ENCODE assay signal across 18 cellular contexts in genomic region chr3:151395806-151396205, GRCh38. TPM values are rescaled to one million over a fixed set of nuclear protein-coding genes. Genes with fewer than 3 reads are reported as not detected.
DNase-seq lines count a peak whose midpoint lies in the region; ATAC-seq and TF ChIP-seq lines count a peak whose summit lies in the region.
"Had no signal": no experiment of that assay in that cellular context is flagged by ENCODE, and none has a peak within 500 bp of the region (broad histone marks: within the 10 kb centered on the region; RNA-seq: fewer than 3 reads in every experiment).

No MANE protein-coding gene starts in this region.

- H3K27me3 Mint-ChIP-seq in osteocyte (ENCODE audit: unreplicated experiment), result no peaks in the 10 kb centered on the region
- H3K27me3 Mint-ChIP-seq in naive thymus-derived CD8-positive, alpha-beta T cell, result peaks cover 2 to 8% (median 6%) of the 10 kb centered on the region in 5 donors
- H3K27me3 Mint-ChIP-seq: activated B cell treated with CpG ODN at 0.5 μM for 24 hours had no signal

- no peaks in the 10 kb centered on the region for H3K36me3 Mint-ChIP-seq in osteocyte (ENCODE audit: unreplicated experiment)
- no peaks in the 10 kb centered on the region for H3K36me3 Mint-ChIP-seq in naive thymus-derived CD8-positive, alpha-beta T cell

- no peak overlapping the region for H3K4me3 Mint-ChIP-seq in osteocyte (ENCODE audit: unreplicated experiment)
- no peak overlapping the region for H3K4me3 Mint-ChIP-seq in naive thymus-derived CD8-positive, alpha-beta T cell
- H3K4me3 Mint-ChIP-seq: activated B cell treated with CpG ODN at 0.5 μM for 24 hours; activated naive CD8-positive, alpha-beta T cell treated with anti-CD3 and anti-CD28 coated beads for 36 hours; CD4-positive, alpha-beta T cell had no signal

- no peak for TF ChIP-seq POLR2A in NB4 (IDR thresholded peaks at IDR 0.05; ENCODE audit: extremely low read depth, insufficient read length)

- TF ChIP-seq CTCF in NB4 (IDR thresholded peaks at IDR 0.05; ENCODE audit: low read depth, low read length), result no peak
- no peak for TF ChIP-seq CTCF in cardiac fibroblast (IDR thresholded peaks at IDR 0.05; ENCODE audit: low read depth, low read length)
- TF ChIP-seq CTCF in osteocyte (IDR thresholded peaks at IDR 0.05), result no peak

- no peak overlapping the region for H3K27ac Mint-ChIP-seq in osteocyte (ENCODE audit: unreplicated experiment)
- H3K27ac Mint-ChIP-seq in naive thymus-derived CD8-positive, alpha-beta T cell, result no peak overlapping the region
- H3K27ac Mint-ChIP-seq: activated B cell treated with CpG ODN at 0.5 μM for 24 hours; activated naive CD8-positive, alpha-beta T cell treated with anti-CD3 and anti-CD28 coated beads for 36 hours; CD4-positive, alpha-beta T cell had no signal

- no peaks in the 10 kb centered on the region for H3K4me1 Mint-ChIP-seq in osteocyte (ENCODE audit: unreplicated experiment)
- H3K4me1 Mint-ChIP-seq in naive thymus-derived CD8-positive, alpha-beta T cell, result peaks cover 0 to 8% (median 0%) of the 10 kb centered on the region in 4 donors
- H3K4me1 Mint-ChIP-seq: activated naive CD8-positive, alpha-beta T cell treated with anti-CD3 and anti-CD28 coated beads for 36 hours had no signal

- peak; percentile 47 for DNase-seq in GM04503 (ENCODE audit: low read depth)
- DNase-seq in NB4 (ENCODE audit: low read depth), result peak; percentile 83
- DNase-seq in cardiac fibroblast (ENCODE audit: low read depth in 2 of 2), result peak; percentile 29 to 82
- DNase-seq in non-pigmented ciliary epithelial cell (ENCODE audit: low read depth), result peak; percentile 18
- no peak for DNase-seq in globus pallidus (ENCODE audit: low spot score)
- DNase-seq in osteocyte (ENCODE audit: extremely low spot score, unreplicated experiment), result no peak
- no peak for DNase-seq in naive thymus-derived CD8-positive, alpha-beta T cell
- DNase-seq: activated B cell treated with CpG ODN at 0.5 μM for 24 hours; activated naive CD8-positive, alpha-beta T cell treated with anti-CD3 and anti-CD28 coated beads for 36 hours; activated T-cell treated with anti-CD3 and anti-CD28 coated beads for 4 hours; CD4-positive, alpha-beta T cell; erythroblast; GOT3; NCI-H2107; occipital lobe; stomach had no signal

- no peak for ATAC-seq in HG02610 (IDR thresholded peaks at IDR 0.05; ENCODE audit: unreplicated experiment)
- ATAC-seq in naive thymus-derived CD8-positive, alpha-beta T cell, result no peak

- H3K9me3 Mint-ChIP-seq in osteocyte (ENCODE audit: unreplicated experiment), result no peaks in the 10 kb centered on the region
- no peaks in the 10 kb centered on the region for H3K9me3 Mint-ChIP-seq in naive thymus-derived CD8-positive, alpha-beta T cell
- H3K9me3 Mint-ChIP-seq: activated B cell treated with CpG ODN at 0.5 μM for 24 hours; activated naive CD8-positive, alpha-beta T cell treated with anti-CD3 and anti-CD28 coated beads for 36 hours; CD4-positive, alpha-beta T cell had no signal

- POLR2A ChIA-PET in naive thymus-derived CD8-positive, alpha-beta T cell (lab: Charles Lee), result interaction anchor here (0.7 kb wide), 1 partner anchor 1463 kb away, joined by 3 read pairs; no protein-coding TSS in a partner anchor

- H3K4me3 ChIP-seq in NB4 (ENCODE audit: low read depth, low read length) (no peak overlapping the region), cardiac fibroblast (replicated peaks in 1 of 2; ENCODE audit: low read depth in 2 of 2, low read length in 2 of 2) (no peak overlapping the region)
- H3K4me3 ChIP-seq: stomach had no signal

RNA-seq across cellular contexts. Expression of gene P2RY12, which starts 11.3 kb away (rescaled TPM):
- total RNA-seq in osteocyte, result not detected in 2 replicates
- not detected for total RNA-seq in naive thymus-derived CD8-positive, alpha-beta T cell
- not detected for polyA plus RNA-seq in naive thymus-derived CD8-positive, alpha-beta T cell
- total RNA-seq: activated naive CD8-positive, alpha-beta T cell treated with anti-CD3 and anti-CD28 coated beads for 36 hours; CD4-positive, alpha-beta T cell; chondrocyte had no signal

Comparison
In these comparisons a context has a peak if more than half of its experiments do, and no peak if none do; other contexts are left out.
1. DNase-seq: peak in GM04503 (single experiment), NB4 (single experiment), cardiac fibroblast (2 of 2) and non-pigmented ciliary epithelial cell (single experiment); none in globus pallidus (single experiment), osteocyte (single experiment) and naive thymus-derived CD8-positive, alpha-beta T cell (0 of 10).